9 cellular contexts compared by ENCODE assay signal in genomic region chr6:161228911-161229591, GRCh38. TPM values are rescaled to one million over a fixed set of nuclear protein-coding genes. Genes with fewer than 3 reads are reported as not detected.
DNase-seq lines count a peak whose midpoint lies in the region; ATAC-seq, FAIRE-seq and TF ChIP-seq lines count a peak whose summit lies in the region.
"Had no signal": no experiment of that assay in that cellular context is flagged by ENCODE, and none has a peak within 500 bp of the region (broad histone marks: within the 10 kb centered on the region; RNA-seq: fewer than 3 reads in every experiment).

No MANE protein-coding gene starts in this region.

- no peak for DNase-seq in activated CD8-positive, alpha-beta memory T cell treated with anti-CD3 and anti-CD28 coated beads, Interleukin-2, amount 10 ng/mL, durations not matched to agents 7 days and 5 days
- no peak for DNase-seq in activated CD8-positive, alpha-beta memory T cell treated with anti-CD3 and anti-CD28 coated beads for 24 hours
- DNase-seq in K562 (ENCODE audit: extremely low read depth in 1 of 4, low spot score in 3 of 4) (peak in 2 of 4 experiments; percentile 76 to 87), keratinocyte (ENCODE audit: low read depth, low spot score) (no peak), type B pancreatic cell (ENCODE audit: extremely low spot score, unreplicated experiment) (no peak), SHP77 treated with DMSO at 0.1 percent for 48 hours (lab: John Stamatoyannopoulos, UW) (no peak)
- no peak for DNase-seq in NK-92 treated with Interleukin-12 subunit alpha and Interleukin-12 subunit beta, amount 100 ng/mL, for 24 hours (lab: John Stamatoyannopoulos, UW)

- H3K4me3 Mint-ChIP-seq in activated CD8-positive, alpha-beta memory T cell treated with anti-CD3 and anti-CD28 coated beads, Interleukin-2, amount 10 ng/mL, durations not matched to agents 7 days and 5 days: no peak overlapping the region
- H3K4me3 Mint-ChIP-seq in type B pancreatic cell: peak overlapping the region; percentile 63

- H3K4me1 ChIP-seq in HUES48 (ENCODE audit: control insufficient read depth, insufficient read depth, low read length) (peaks cover 18% of the 10 kb centered on the region), K562 (replicated peaks in 1 of 2; ENCODE audit: control insufficient read depth in 2 of 2, insufficient read depth in 2 of 2, low read length in 2 of 2) (peaks cover 23 to 51% of the 10 kb centered on the region in 2 experiments), keratinocyte (ENCODE audit: control insufficient read depth, extremely low read depth, insufficient read depth, low read length) (peaks cover 7% of the 10 kb centered on the region)

- H3K9ac ChIP-seq in HUES48 (ENCODE audit: low read depth, low read length): no peak overlapping the region
- peak overlapping the region; percentile 18 to 35; a peak in 3 of 4 replicates for H3K9ac ChIP-seq in K562 (ENCODE audit: insufficient read depth in 1 of 2, low read depth in 2 of 2, low read length in 2 of 2)
- H3K9ac ChIP-seq in keratinocyte (ENCODE audit: control insufficient read depth, extremely low read depth, insufficient read depth, low read length): no peak overlapping the region

- FAIRE-seq in K562 (lab: Jason Lieb, UNC) (peak; percentile 86), keratinocyte (lab: Jason Lieb, UNC) (peak; percentile 73)

- CTCF ChIA-PET in activated CD8-positive, alpha-beta memory T cell treated with anti-CD3 and anti-CD28 coated beads, Interleukin-2, amount 10 ng/mL, durations not matched to agents 7 days and 5 days (lab: Charles Lee): no interaction called here
- CTCF ChIA-PET in K562 (lab: Yijun Ruan, JAX; ENCODE audit: low intra/inter-chr PET ratio): interaction anchor here (0.5 kb wide), 1 partner anchor 187 kb away, joined by 3 read pairs; no protein-coding TSS in a partner anchor

- peaks cover 50% of the 10 kb centered on the region for H3K4me1 Mint-ChIP-seq in activated CD8-positive, alpha-beta memory T cell treated with anti-CD3 and anti-CD28 coated beads, Interleukin-2, amount 10 ng/mL, durations not matched to agents 7 days and 5 days
- peaks cover 32% of the 10 kb centered on the region for H3K4me1 Mint-ChIP-seq in type B pancreatic cell (ENCODE audit: unreplicated experiment)

- H2AFZ ChIP-seq in K562 (ENCODE audit: low read depth, low read length) (peak overlapping the region; percentile 78), keratinocyte (ENCODE audit: control insufficient read depth, low read length) (no peak overlapping the region)

- BruUV-seq in K562 (replicated peaks; lab: Mats Ljungman, UMichigan): no TSS peak

- TF ChIP-seq POLR2A in K562 (conservative IDR thresholded peaks at IDR 0.05): peak; percentile 41; the same call in 1 of the 2 replicates

- H3K79me2 ChIP-seq in K562 (ENCODE audit: control insufficient read depth, insufficient read depth, low read length) (no peaks in the 10 kb centered on the region), keratinocyte (ENCODE audit: control insufficient read depth, insufficient read depth, low read length) (no peaks in the 10 kb centered on the region)

- H3K36me3 ChIP-seq in HUES48 (ENCODE audit: control insufficient read depth, insufficient read depth, low read length): peaks cover 32% of the 10 kb centered on the region
- peaks cover 6% of the 10 kb centered on the region; the same call in 2 of the 3 replicates for H3K36me3 ChIP-seq in K562 (ENCODE audit: control insufficient read depth, insufficient read depth, low read length)
- peaks cover 4 to 5% of the 10 kb centered on the region in 2 experiments for H3K36me3 ChIP-seq in keratinocyte (ENCODE audit: control insufficient read depth in 2 of 2, extremely low read depth in 1 of 2, insufficient read depth in 2 of 2, low read length in 2 of 2)

- peaks cover 4% of the 10 kb centered on the region for H3K9me3 Mint-ChIP-seq in activated CD8-positive, alpha-beta memory T cell treated with anti-CD3 and anti-CD28 coated beads, Interleukin-2, amount 10 ng/mL, durations not matched to agents 7 days and 5 days (ENCODE audit: low read depth)
- H3K9me3 Mint-ChIP-seq in type B pancreatic cell: no peaks in the 10 kb centered on the region

- H3K4me2 ChIP-seq in K562 (ENCODE audit: insufficient read depth, low read length) (peak overlapping the region; percentile 56), keratinocyte (ENCODE audit: control insufficient read depth, extremely low read depth, insufficient read depth, low read depth, low read length) (no peak overlapping the region)

- no peaks in the 10 kb centered on the region for H4K20me1 ChIP-seq in K562 (replicated peaks; ENCODE audit: control insufficient read depth, insufficient read depth, low read length)
- no peaks in the 10 kb centered on the region for H4K20me1 ChIP-seq in keratinocyte (ENCODE audit: control insufficient read depth, extremely low read depth, insufficient read depth, low read length)

- H3K27me3 Mint-ChIP-seq in activated CD8-positive, alpha-beta memory T cell treated with anti-CD3 and anti-CD28 coated beads, Interleukin-2, amount 10 ng/mL, durations not matched to agents 7 days and 5 days: no peaks in the 10 kb centered on the region
- no peaks in the 10 kb centered on the region for H3K27me3 Mint-ChIP-seq in type B pancreatic cell

- H3K27ac Mint-ChIP-seq in activated CD8-positive, alpha-beta memory T cell treated with anti-CD3 and anti-CD28 coated beads, Interleukin-2, amount 10 ng/mL, durations not matched to agents 7 days and 5 days: peak overlapping the region; percentile 43
- H3K27ac Mint-ChIP-seq in type B pancreatic cell: peak overlapping the region; percentile 22

- dilution Hi-C loops in keratinocyte (cut with MboI; ENCODE audit: extremely low pct_ligation_motif_present, low sequenced_read_pairs): no loop called here

- peak in 1 of 2 experiments; percentile 47; a peak in 2 of 4 replicates for TF ChIP-seq RAD21 in K562 (CRISPR knock-in tag; conservative IDR thresholded peaks at IDR 0.05 in 1 of 2, IDR thresholded peaks at IDR 0.05 in 1 of 2)

- peak; percentile 54; the same call in 1 of the 2 replicates for TF ChIP-seq EP300 in K562 (IDR thresholded peaks at IDR 0.05; ENCODE audit: low read length)

- POLR2A ChIA-PET in K562 (lab: Yijun Ruan, JAX): interaction anchor here (0.5 to 4.4 kb wide), 10 partner anchors 8 to 137 kb away, joined by 3 to 45 read pairs (median 4); no protein-coding TSS in a partner anchor

- peak overlapping the region; percentile 47 for H3K27ac ChIP-seq in HUES48 (ENCODE audit: low read depth, low read length)
- peak overlapping the region; percentile 61 for H3K27ac ChIP-seq in K562 (ENCODE audit: extremely low read depth, low read depth, low read length)
- no peak overlapping the region for H3K27ac ChIP-seq in keratinocyte (ENCODE audit: control insufficient read depth, insufficient read depth, low read length)
- H3K27ac ChIP-seq: C4-2B had no signal

- H3K4me3 ChIP-seq in HUES48 (ENCODE audit: low read depth, low read length) (no peak overlapping the region), K562 (no peak overlapping the region), keratinocyte (ENCODE audit: control insufficient read depth in 2 of 3, extremely low read depth in 1 of 3, insufficient read depth in 2 of 3, low read depth in 1 of 3, low read length in 3 of 3) (no peak overlapping the region)

- 18% methylated on average over 8 of the region's 8 CpGs for WGBS in K562 (ENCODE audit: insufficient coverage, low coverage, missing lambda C conversion rate)

- no peak for TF ChIP-seq CTCF in K562 (IDR thresholded peaks at IDR 0.05 in 2 of 3, conservative IDR thresholded peaks at IDR 0.05 in 1 of 3; ENCODE audit: insufficient read depth in 2 of 3, low read depth in 1 of 3, low read length in 3 of 3)
- no peak for TF ChIP-seq CTCF in keratinocyte (optimal IDR thresholded peaks at IDR 0.05 in 1 of 3, IDR thresholded peaks at IDR 0.05 in 1 of 3, conservative IDR thresholded peaks at IDR 0.05 in 1 of 3; ENCODE audit: extremely low read depth in 1 of 3, insufficient read depth in 2 of 3, low read length in 3 of 3)
- no peak for TF ChIP-seq CTCF in type B pancreatic cell (conservative IDR thresholded peaks at IDR 0.05)

- H3K9me3 ChIP-seq in HUES48 (ENCODE audit: control insufficient read depth, insufficient read depth, low read length): no peaks in the 10 kb centered on the region
- H3K9me3 ChIP-seq in K562 (replicated peaks; ENCODE audit: control insufficient read depth, insufficient read depth, low read depth, low read length): peaks cover 11% of the 10 kb centered on the region
- peaks cover 4% of the 10 kb centered on the region for H3K9me3 ChIP-seq in keratinocyte (ENCODE audit: control insufficient read depth, low read depth, low read length)

- ATAC-seq in activated CD8-positive, alpha-beta memory T cell treated with anti-CD3 and anti-CD28 coated beads, Interleukin-2, amount 10 ng/mL, durations not matched to agents 7 days and 5 days: peak; percentile 61
- ATAC-seq in K562: peak; percentile 68

- in situ Hi-C loops in K562 (cut with MboI): no loop called here

- H3K27me3 ChIP-seq in HUES48 (ENCODE audit: control insufficient read depth, insufficient read depth, low read length) (no peaks in the 10 kb centered on the region), K562 (ENCODE audit: control insufficient read depth in 2 of 2, insufficient read depth in 2 of 2, low read length in 2 of 2) (no peaks in the 10 kb centered on the region), keratinocyte (ENCODE audit: control insufficient read depth, extremely low read depth, insufficient read depth, low read length) (no peaks in the 10 kb centered on the region)

- intact Hi-C loops in K562 (cut with micrococcal nuclease): loop anchor here (1.0 to 5.0 kb wide), 3 partner anchors 22 to 237 kb away; partner anchors contain the start of gene MAP3K4

- H3K36me3 Mint-ChIP-seq in activated CD8-positive, alpha-beta memory T cell treated with anti-CD3 and anti-CD28 coated beads, Interleukin-2, amount 10 ng/mL, durations not matched to agents 7 days and 5 days: peaks cover 10% of the 10 kb centered on the region
- H3K36me3 Mint-ChIP-seq in type B pancreatic cell: peaks cover 33% of the 10 kb centered on the region

- no peaks in the 10 kb centered on the region for H3K9me1 ChIP-seq in K562 (ENCODE audit: control insufficient read depth, insufficient read depth, low read length)
- H3K9me1 ChIP-seq in keratinocyte (ENCODE audit: control insufficient read depth, extremely low read depth, insufficient read depth, low read length): no peaks in the 10 kb centered on the region

RNA-seq across cellular contexts. Expression of gene AGPAT4, which starts 44.8 kb away (rescaled TPM):
- 1 to 10 TPM; 3.1 to 4.1 TPM for total RNA-seq in activated CD8-positive, alpha-beta memory T cell treated with anti-CD3 and anti-CD28 coated beads, Interleukin-2, amount 10 ng/mL, durations not matched to agents 7 days and 5 days
- 90.5 and 109 TPM in 2 replicates for total RNA-seq in K562 (2011; cell fraction: chromatin; rRNA removed; ENCODE audit: low replicate concordance)
- total RNA-seq in K562 (2011; cell fraction: nucleolus; rRNA removed): 65.2 and 67.4 TPM in 2 replicates
- 60.1 and 75.0 TPM in 2 replicates for total RNA-seq in K562 (2011; cell fraction: nucleoplasm; rRNA removed)
- total RNA-seq in K562 (2014; rRNA removed) (4.5 and 6.7 TPM in 2 replicates), K562 (2014; rRNA removed; fragmentation: Illumina TruSeq; extraction: Trizol) (7.1 and 7.9 TPM in 2 replicates), K562 (2015; rRNA removed; fragmentation: Illumina TruSeq; extraction: Trizol) (5.0 and 5.6 TPM in 2 replicates), K562 (2021) (9.2 and 9.7 TPM in 2 replicates), type B pancreatic cell (ENCODE audit: low replicate concordance) (9.6 and 24.4 TPM in 2 replicates)
- polyA plus RNA-seq in K562 (2011; rRNA removed) (15.0 and 17.0 TPM in 2 replicates), K562 (2014; fragmentation: Illumina TruSeq; extraction: Trizol) (5.6 and 5.7 TPM in 2 replicates), K562 (2014; fragmentation: Nextera tagmentation; extraction: Ambion mirVana) (1 to 10 TPM; 2.2 to 3.4 TPM), K562 (2014; rRNA removed) (7.2 and 7.3 TPM in 2 replicates), keratinocyte (5.4 to 8.7 TPM (median 8.4 TPM) in 3 replicates)
- polyA plus RNA-seq in K562 (2011; cell fraction: cytosol; rRNA removed): 9.2 and 14.2 TPM in 2 replicates
- polyA plus RNA-seq in K562 (2011; cell fraction: nucleus; rRNA removed): 62.4 and 68.7 TPM in 2 replicates
- 5.3 and 8.6 TPM in 2 replicates for polyA plus RNA-seq in K562 (2012)
- polyA minus RNA-seq in K562 (2011; rRNA and poly(A)+ RNA removed): 31.8 and 34.7 TPM in 2 replicates
- polyA minus RNA-seq in K562 (2011; cell fraction: cytosol; rRNA and poly(A)+ RNA removed): 6.3 and 8.8 TPM in 2 replicates
- 36.2 and 58.6 TPM in 2 replicates for polyA minus RNA-seq in K562 (2011; cell fraction: nucleus; rRNA and poly(A)+ RNA removed)
- polyA plus RNA-seq in keratinocyte (2011; ENCODE audit: low read depth): 2.9 TPM
- 2.7 and 3.0 TPM in 2 replicates for polyA plus RNA-seq in keratinocyte (2011; cell fraction: cytosol; rRNA removed)
- 25.0 and 25.1 TPM in 2 replicates for polyA plus RNA-seq in keratinocyte (2011; cell fraction: nucleus; rRNA removed)
- 3.9 and 4.2 TPM in 2 replicates for polyA plus RNA-seq in keratinocyte (2012; ENCODE audit: low replicate concordance)
- polyA minus RNA-seq in keratinocyte: 5.0 to 20.1 TPM (median 13.8 TPM) in 3 replicates
- 3.8 TPM for polyA minus RNA-seq in keratinocyte (2011; cell fraction: cytosol; rRNA and poly(A)+ RNA removed)
- polyA minus RNA-seq in keratinocyte (2011; cell fraction: nucleus; rRNA and poly(A)+ RNA removed): 12.9 and 26.3 TPM in 2 replicates

Comparison
In these comparisons a context has a peak if more than half of its experiments do, and no peak if none do; other contexts are left out.
1. H3K9ac ChIP-seq: peak in K562 (2 of 2); none in HUES48 (single experiment) and keratinocyte (single experiment).